10 cellular contexts compared by ENCODE assay signal in the genomic region with DNA sequence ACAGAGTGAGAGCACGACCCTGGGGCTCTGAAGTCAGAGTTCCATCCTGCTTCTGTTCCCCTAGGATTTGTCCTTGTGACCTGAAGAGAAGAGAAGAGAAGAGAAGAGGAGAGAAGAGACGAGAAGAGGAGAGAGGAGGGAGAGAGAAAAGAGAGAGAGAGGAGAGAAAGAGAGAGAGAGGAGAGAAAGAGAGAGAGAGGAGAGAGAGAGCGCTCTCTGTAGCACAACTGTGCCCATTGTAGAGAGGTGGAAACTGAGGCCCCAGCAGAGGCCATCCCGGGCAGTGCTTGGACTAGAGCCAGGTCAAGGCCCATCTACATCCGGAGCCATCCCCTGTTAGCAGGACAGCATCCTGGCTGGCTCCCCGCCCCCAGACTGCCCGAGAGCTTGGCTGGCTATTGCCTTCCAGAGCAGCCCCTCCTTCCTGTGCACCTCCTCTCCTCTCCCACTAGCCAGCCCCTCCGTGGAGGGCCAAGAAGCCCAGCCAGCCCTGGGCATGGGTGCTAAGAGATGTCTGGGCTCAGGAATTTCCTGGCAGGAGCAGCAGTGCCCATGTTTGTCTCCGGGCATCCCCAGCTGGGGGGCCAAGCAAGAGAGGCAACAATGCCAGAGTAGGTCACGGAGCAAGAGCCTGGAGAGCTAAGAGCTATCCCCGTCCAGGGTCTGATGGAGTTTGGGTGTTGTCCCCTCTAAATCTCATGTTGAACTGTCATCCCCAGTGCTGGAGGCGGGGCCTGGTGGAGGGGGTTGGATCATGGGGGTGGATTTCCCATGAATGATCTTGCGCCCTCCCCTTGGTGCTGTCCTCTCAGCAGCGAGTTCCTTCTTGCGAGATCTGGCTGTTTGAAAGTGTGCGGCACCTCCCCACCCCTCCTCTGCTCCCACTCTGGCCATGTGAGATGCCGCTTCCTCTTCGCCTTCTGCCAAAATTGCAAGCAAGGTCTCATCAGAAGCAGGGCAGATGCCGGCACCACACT. TPM values are rescaled to one million over a fixed set of nuclear protein-coding genes. Genes with fewer than 3 reads are reported as not detected.
DNase-seq lines count a peak whose midpoint lies in the region; ATAC-seq and TF ChIP-seq lines count a peak whose summit lies in the region.
"Had no signal": no experiment of that assay in that cellular context is flagged by ENCODE, and none has a peak within 500 bp of the region (broad histone marks: within the 10 kb centered on the region; RNA-seq: fewer than 3 reads in every experiment).

No MANE protein-coding gene starts in this region.

- peak overlapping the region; percentile 81 for H3K27ac Mint-ChIP-seq in neural crest cell (ENCODE audit: unreplicated experiment)

- no peaks in the 10 kb centered on the region for H3K27me3 ChIP-seq in prostate gland (replicated peaks; ENCODE audit: insufficient read depth)
- H3K27me3 ChIP-seq: upper lobe of left lung had no signal

- H3K27me3 Mint-ChIP-seq in neural crest cell (ENCODE audit: low read depth): no peaks in the 10 kb centered on the region

- TF ChIP-seq CTCF in neural crest cell (conservative IDR thresholded peaks at IDR 0.05) (no peak), prostate gland (IDR thresholded peaks at IDR 0.05) (no peak)

- no peaks in the 10 kb centered on the region for H3K9me3 Mint-ChIP-seq in neural crest cell

- H3K4me3 Mint-ChIP-seq in neural crest cell: no peak overlapping the region

- no peak overlapping the region for H3K4me3 ChIP-seq in prostate gland
- H3K4me3 ChIP-seq: lung, upper lobe of left lung had no signal

- intact Hi-C loops in prostate gland (cut with DNase I): no loop called here

- H3K4me1 Mint-ChIP-seq in neural crest cell: peaks cover 7% of the 10 kb centered on the region

- no peak overlapping the region for H3K27ac ChIP-seq in prostate gland
- H3K27ac ChIP-seq: upper lobe of left lung had no signal

- DNase-seq in CD1c-positive myeloid dendritic cell (ENCODE audit: extremely low spot score) (peak; percentile 86), neural crest cell (ENCODE audit: low read depth, low spot score) (no peak), NCI-H2081 treated with DMSO at 0.1 percent for 48 hours (lab: John Stamatoyannopoulos, UW) (no peak), mesenteric fat pad (ENCODE audit: low spot score) (no peak), prostate gland (ENCODE audit: low spot score) (no peak)
- peak; percentile 80 for DNase-seq in activated T-cell treated with anti-CD3 and anti-CD28 coated beads, Interleukin-2, amount 50 U/mL, for 48 hours
- DNase-seq: upper lobe of left lung had no signal

- 32% methylated on average over 19 of the region's 19 CpGs for WGBS in prostate gland

- TF ChIP-seq POLR2A in prostate gland (IDR thresholded peaks at IDR 0.05): no peak

- no peaks in the 10 kb centered on the region for H3K4me1 ChIP-seq in prostate gland (replicated peaks)

- no peaks in the 10 kb centered on the region for H3K36me3 ChIP-seq in prostate gland
- H3K36me3 ChIP-seq: upper lobe of left lung had no signal

- peak; percentile 71 for ATAC-seq in GM19351 (IDR thresholded peaks at IDR 0.05; ENCODE audit: unreplicated experiment)
- ATAC-seq in HG03159 (IDR thresholded peaks at IDR 0.05; ENCODE audit: unreplicated experiment): peak; percentile 64

- H3K9me3 ChIP-seq in prostate gland: no peaks in the 10 kb centered on the region
- H3K9me3 ChIP-seq: upper lobe of left lung had no signal

- no peaks in the 10 kb centered on the region for H3K36me3 Mint-ChIP-seq in neural crest cell (ENCODE audit: low read depth)

RNA-seq across cellular contexts. Expression of a gene that starts 18.2 kb away (rescaled TPM):
- not detected in 2 replicates for total RNA-seq in neural crest cell
- total RNA-seq in mesenteric fat pad: 0.22 TPM
- total RNA-seq in prostate gland: 1 to 10 TPM in 1 of 2 donors, under 1 TPM in 1; 0.77 to 3.0 TPM

RNA-seq across cellular contexts. Expression of a gene that starts 52.7 kb away (rescaled TPM):
- total RNA-seq in neural crest cell: not detected in 2 replicates
- not detected for total RNA-seq in mesenteric fat pad
- total RNA-seq in prostate gland: 1 to 10 TPM in 1 of 2 donors, not detected in 1; 1.8 TPM
- total RNA-seq: lung, upper lobe of left lung had no signal

Comparison
In these comparisons a context has a peak if more than half of its experiments do, and no peak if none do; other contexts are left out.
1. DNase-seq: peak in CD1c-positive myeloid dendritic cell (single experiment) and activated T-cell treated with anti-CD3 and anti-CD28 coated beads, Interleukin-2, amount 50 U/mL, for 48 hours (2 of 2); none in neural crest cell (single experiment), NCI-H2081 treated with DMSO at 0.1 percent for 48 hours (single experiment), mesenteric fat pad (single experiment) and prostate gland (single experiment).